Comparison of ENCODE assay signal across 21 cellular contexts in the genomic region with DNA sequence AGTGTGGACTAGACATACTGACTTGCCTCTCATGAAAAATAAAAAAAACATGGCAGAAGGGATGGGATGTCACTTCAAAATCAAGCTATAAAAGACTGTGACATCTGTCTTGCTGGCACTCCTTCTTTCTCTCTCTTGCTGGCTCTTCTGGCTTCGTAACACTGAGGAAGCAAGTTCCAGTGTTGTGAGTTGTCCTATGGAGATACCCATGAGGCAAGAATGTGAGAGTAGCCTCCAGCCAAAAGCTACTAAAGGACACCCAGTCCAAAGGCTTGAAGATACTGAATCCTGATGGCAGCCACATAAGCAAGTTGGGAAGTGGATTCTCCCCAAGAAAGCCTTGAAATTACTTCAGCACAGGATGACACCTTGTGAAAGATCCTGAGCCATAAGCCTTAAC.
DNase-seq lines count a peak whose midpoint lies in the region; ATAC-seq, FAIRE-seq and TF ChIP-seq lines count a peak whose summit lies in the region.
"Had no signal": no experiment of that assay in that cellular context is flagged by ENCODE, and none has a peak within 500 bp of the region (broad histone marks: within the 10 kb centered on the region; RNA-seq: fewer than 3 reads in every experiment).

No MANE protein-coding gene starts in this region.

- H3K79me2 ChIP-seq in H1 (ENCODE audit: control insufficient read depth in 1 of 2, insufficient read depth in 2 of 2, low read length in 2 of 2) (no peaks in the 10 kb centered on the region), MM.1S (ENCODE audit: low read length) (no peaks in the 10 kb centered on the region)

- H3K4me3 Mint-ChIP-seq in stimulated activated effector memory CD8-positive, alpha-beta T cell treated with anti-CD3 and anti-CD28 coated beads, Interleukin-12 subunit alpha, Interleukin-12 subunit beta, amount 100 ng/mL, for 72 hours, result no peak overlapping the region
- H3K4me3 Mint-ChIP-seq: CD4-positive, CD25-positive, alpha-beta regulatory T cell; CD8-positive, alpha-beta T cell had no signal

- H3K4me3 ChIP-seq in H1 (ENCODE audit: extremely low read depth in 1 of 4, insufficient read depth in 2 of 4, low read depth in 3 of 4, low read length in 4 of 4) (no peak overlapping the region), MM.1S (ENCODE audit: low read length) (no peak overlapping the region)
- H3K4me3 ChIP-seq: A549 had no signal

- H2BK12ac ChIP-seq in H1 (ENCODE audit: low read depth, low read length), result no peak overlapping the region

- no peaks in the 10 kb centered on the region for H4K20me1 ChIP-seq in H1 (replicated peaks in 1 of 2; ENCODE audit: control insufficient read depth in 1 of 2, insufficient read depth in 2 of 2, low read length in 2 of 2)
- H4K20me1 ChIP-seq in MM.1S (ENCODE audit: insufficient read depth, low read length), result no peaks in the 10 kb centered on the region

- no peak overlapping the region for H4K8ac ChIP-seq in H1 (ENCODE audit: extremely low read depth, insufficient read depth, low read length)

- no peaks in the 10 kb centered on the region for H3K4me1 Mint-ChIP-seq in stimulated activated effector memory CD8-positive, alpha-beta T cell treated with anti-CD3 and anti-CD28 coated beads, Interleukin-12 subunit alpha, Interleukin-12 subunit beta, amount 100 ng/mL, for 72 hours
- H3K4me1 Mint-ChIP-seq: CD4-positive, CD25-positive, alpha-beta regulatory T cell had no signal

- H3K4me1 ChIP-seq in H1 (replicated peaks in 1 of 4; ENCODE audit: control insufficient read depth in 3 of 4, insufficient read depth in 4 of 4, low read length in 3 of 4) (no peaks in the 10 kb centered on the region), MM.1S (ENCODE audit: low read length) (no peaks in the 10 kb centered on the region)
- H3K4me1 ChIP-seq: A549 had no signal

- 0 out of 2 replicates have a peak overlapping the region, but pooled peaks have one; percentile 14 for H2AFZ ChIP-seq in H1 (ENCODE audit: low read length)
- no peak overlapping the region for H2AFZ ChIP-seq in MM.1S (ENCODE audit: low read length)

- H3K9me3 Mint-ChIP-seq in stimulated activated effector memory CD8-positive, alpha-beta T cell treated with anti-CD3 and anti-CD28 coated beads, Interleukin-12 subunit alpha, Interleukin-12 subunit beta, amount 100 ng/mL, for 72 hours, result no peaks in the 10 kb centered on the region

- no peak overlapping the region for H4K91ac ChIP-seq in H1 (replicated peaks; ENCODE audit: insufficient read length, low read length)

- no peak for ATAC-seq in stimulated activated effector memory CD8-positive, alpha-beta T cell treated with anti-CD3 and anti-CD28 coated beads, Interleukin-12 subunit alpha, Interleukin-12 subunit beta, amount 100 ng/mL, for 72 hours
- ATAC-seq: A549; CD8-positive, alpha-beta T cell had no signal

- no peaks in the 10 kb centered on the region for H3F3A ChIP-seq in MM.1S (ENCODE audit: insufficient read depth, low read length)

- H3K27ac Mint-ChIP-seq in stimulated activated effector memory CD8-positive, alpha-beta T cell treated with anti-CD3 and anti-CD28 coated beads, Interleukin-12 subunit alpha, Interleukin-12 subunit beta, amount 100 ng/mL, for 72 hours, result no peak overlapping the region
- H3K27ac Mint-ChIP-seq: CD4-positive, CD25-positive, alpha-beta regulatory T cell; CD8-positive, alpha-beta T cell had no signal

- DNase-seq in ELF-1 (ENCODE audit: low read depth, low spot score) (peak; percentile 3), M059J (ENCODE audit: low read depth) (peak; percentile 4), H1 (ENCODE audit: low read depth in 1 of 2, low spot score in 2 of 2) (no peak), myocyte (ENCODE audit: low read depth) (peak; percentile 2), MM.1S (no peak), CD1c-positive myeloid dendritic cell (ENCODE audit: extremely low spot score) (no peak)
- DNase-seq in stimulated activated effector memory CD8-positive, alpha-beta T cell treated with anti-CD3 and anti-CD28 coated beads, Interleukin-12 subunit alpha, Interleukin-12 subunit beta, amount 100 ng/mL, for 72 hours (ENCODE audit: low spot score in 2 of 2), result no peak
- DNase-seq: 8988T; C1 segment of cervical spinal cord; CD4-positive, CD25-positive, alpha-beta regulatory T cell; CD8-positive, alpha-beta T cell; DMS 273 treated with DMSO at 0.1 percent for 48 hours; DMS79; EL; GOT3; H7; HCEC 1CT had no signal

- H3K9ac ChIP-seq in H1 (replicated peaks in 1 of 4; ENCODE audit: extremely low read depth in 1 of 4, low read depth in 3 of 4, low read length in 3 of 4) (no peak overlapping the region), MM.1S (ENCODE audit: low read length) (no peak overlapping the region)

- TF ChIP-seq CTCF in H1 (IDR thresholded peaks at IDR 0.05; ENCODE audit: control extremely low read depth in 1 of 3, insufficient read depth in 1 of 3, low read depth in 1 of 3, low read length in 3 of 3), result no peak
- no peak for TF ChIP-seq CTCF in MM.1S (IDR thresholded peaks at IDR 0.05; ENCODE audit: low read length)

- no peak for TF ChIP-seq POLR2A in H1 (IDR thresholded peaks at IDR 0.05; ENCODE audit: control extremely low read depth in 1 of 2, low read depth in 2 of 2, low read length in 2 of 2)

- no peaks in the 10 kb centered on the region for H3K23me2 ChIP-seq in H1 (ENCODE audit: low read depth, low read length)

- H2BK5ac ChIP-seq in H1 (ENCODE audit: low read depth, low read length), result no peak overlapping the region

- H2BK120ac ChIP-seq in H1 (replicated peaks; ENCODE audit: low read depth, low read length), result no peak overlapping the region

- H2BK20ac ChIP-seq in H1 (ENCODE audit: low read length), result no peak overlapping the region

- no peak for TF ChIP-seq RAD21 in H1 (IDR thresholded peaks at IDR 0.05 in 1 of 2, conservative IDR thresholded peaks at IDR 0.05 in 1 of 2; ENCODE audit: low read depth in 2 of 2, low read length in 2 of 2)

- no peak overlapping the region for H3K18ac ChIP-seq in H1 (ENCODE audit: extremely low read depth, low read length)

- WGBS in H1 (ENCODE audit: extremely low coverage in 1 of 2, insufficient coverage in 1 of 2, insufficient read length in 1 of 2, insufficient replicate concordance in 2 of 2, low coverage in 1 of 2, low lambda C conversion rate in 2 of 2, missing lambda C conversion rate in 1 of 2), 2 experiments, result 100% methylated on average over 1 of the region's 1 CpG; no CpG with 5 or more reads in 1 of the 2 experiments

- no peak overlapping the region for H2AK5ac ChIP-seq in H1 (ENCODE audit: low read depth, low read length)

- FAIRE-seq in H1 (lab: Jason Lieb, UNC), result no peak
- FAIRE-seq: A549, D721Med, G401.6, GM12892 had no signal

- TF ChIP-seq EP300 in H1 (IDR thresholded peaks at IDR 0.05; ENCODE audit: borderline replicate concordance in 1 of 2, low read depth in 2 of 2, low read length in 2 of 2), result no peak

- H3K9me3 ChIP-seq in H1 (ENCODE audit: insufficient read depth in 2 of 2, low read depth in 1 of 2, low read length in 1 of 2) (no peaks in the 10 kb centered on the region), MM.1S (replicated peaks; ENCODE audit: insufficient read depth, low read length) (no peaks in the 10 kb centered on the region)
- H3K9me3 ChIP-seq: A549 had no signal

- H3K23ac ChIP-seq in H1 (ENCODE audit: insufficient read length), result no peak overlapping the region

- H3K27me3 ChIP-seq in H1 (replicated peaks in 1 of 4; ENCODE audit: control insufficient read depth in 3 of 4, extremely low read depth in 1 of 4, insufficient read depth in 3 of 4, low read length in 3 of 4) (no peaks in the 10 kb centered on the region), MM.1S (replicated peaks; ENCODE audit: insufficient read depth, low read length) (no peaks in the 10 kb centered on the region)

- POLR2A ChIA-PET in H1 (lab: Charles Lee; ENCODE audit: partially characterized antibody), result no interaction called here

- CTCF ChIA-PET in H1 (lab: Charles Lee; ENCODE audit: partially characterized antibody), result interaction anchor here (0.9 kb wide), 1 partner anchor 179 kb away, joined by 3 read pairs; no protein-coding TSS in a partner anchor

- no peaks in the 10 kb centered on the region for H3K9me2 ChIP-seq in MM.1S (replicated peaks; ENCODE audit: insufficient read depth, low read length)

- no peak overlapping the region for H3K56ac ChIP-seq in H1 (replicated peaks; ENCODE audit: insufficient read length, low read depth, low read length)

- H3K4me2 ChIP-seq in H1 (ENCODE audit: insufficient read depth in 1 of 2, low read depth in 2 of 2, low read length in 2 of 2) (no peak overlapping the region), MM.1S (ENCODE audit: low read depth, low read length) (no peak overlapping the region)
- H3K4me2 ChIP-seq: A549 had no signal

- no peak overlapping the region for H3K14ac ChIP-seq in H1 (ENCODE audit: insufficient read length)

- H3K36me3 ChIP-seq in H1 (ENCODE audit: control insufficient read depth in 2 of 4, insufficient read depth in 4 of 4, low read length in 3 of 4) (no peaks in the 10 kb centered on the region), MM.1S (replicated peaks; ENCODE audit: insufficient read depth, low read length) (no peaks in the 10 kb centered on the region)

- no peak overlapping the region for H3K4ac ChIP-seq in H1 (replicated peaks; ENCODE audit: insufficient read length, low read depth, low read length)

- H3K27ac ChIP-seq in H1 (ENCODE audit: low read depth, low read length), result no peak overlapping the region
- H3K27ac ChIP-seq in MM.1S (ENCODE audit: low read length), result no peak overlapping the region
- H3K27ac ChIP-seq: A549 had no signal

- H3K36me3 Mint-ChIP-seq in stimulated activated effector memory CD8-positive, alpha-beta T cell treated with anti-CD3 and anti-CD28 coated beads, Interleukin-12 subunit alpha, Interleukin-12 subunit beta, amount 100 ng/mL, for 72 hours, result no peaks in the 10 kb centered on the region
- H3K36me3 Mint-ChIP-seq: CD4-positive, CD25-positive, alpha-beta regulatory T cell; CD8-positive, alpha-beta T cell had no signal

- H2BK15ac ChIP-seq in H1 (ENCODE audit: low read length), result no peak overlapping the region

- no peak overlapping the region for H4K5ac ChIP-seq in H1 (ENCODE audit: insufficient read length, low read depth, low read length)

- H3K79me1 ChIP-seq in H1 (ENCODE audit: low read depth, low read length), result no peaks in the 10 kb centered on the region

Comparison
In these comparisons a context has a peak if more than half of its experiments do, and no peak if none do; other contexts are left out.
1. DNase-seq: peak in ELF-1 (single experiment), M059J (single experiment) and myocyte (single experiment); none in H1 (0 of 2), stimulated activated effector memory CD8-positive, alpha-beta T cell treated with anti-CD3 and anti-CD28 coated beads, Interleukin-12 subunit alpha, Interleukin-12 subunit beta, amount 100 ng/mL, for 72 hours (0 of 2), MM.1S (single experiment) and CD1c-positive myeloid dendritic cell (single experiment).